Comparison of ENCODE assay signal across 9 cellular contexts in the genomic region with DNA sequence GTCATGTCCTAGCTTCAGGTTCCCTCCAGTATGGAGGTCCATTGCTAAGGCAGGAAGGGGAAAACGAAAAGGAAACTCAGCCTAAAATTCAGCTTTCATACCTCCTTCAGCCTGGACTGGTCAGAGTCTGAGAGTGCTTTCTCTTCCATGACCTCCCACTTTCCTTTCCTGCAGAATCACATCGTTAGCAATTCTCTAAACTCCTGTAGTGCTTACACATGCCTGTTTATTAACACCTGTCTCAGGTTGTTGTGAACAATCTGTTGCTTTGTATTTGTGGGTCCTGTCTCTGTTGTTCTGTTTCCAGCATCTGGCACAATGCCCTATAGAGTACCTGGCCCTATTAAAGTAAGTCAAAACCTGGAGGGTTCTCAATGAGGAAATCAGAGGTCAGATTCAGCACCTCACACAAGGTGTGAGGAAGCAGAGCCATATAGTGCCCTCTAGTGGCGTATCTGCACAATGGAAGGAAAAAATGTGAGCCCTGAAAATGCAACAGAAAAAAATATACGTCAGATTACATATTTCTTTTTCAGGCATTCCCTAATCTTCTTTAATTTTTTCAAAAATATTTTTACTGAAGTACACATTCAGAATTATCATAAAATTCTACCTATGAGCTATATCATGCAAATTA. TPM values are rescaled to one million over a fixed set of nuclear protein-coding genes. Genes with fewer than 3 reads are reported as not detected.
DNase-seq lines count a peak whose midpoint lies in the region; ATAC-seq and TF ChIP-seq lines count a peak whose summit lies in the region.
"Not testable (repeated sequence)": the region's sequence is repeated elsewhere in the genome, so short reads cannot be mapped to it uniquely, and the experiment has no call there.
"Had no signal": no experiment of that assay in that cellular context is flagged by ENCODE, and none has a peak within 500 bp of the region (broad histone marks: within the 10 kb centered on the region; RNA-seq: fewer than 3 reads in every experiment).

No MANE protein-coding gene starts in this region.

- not testable (repeated sequence) for H3K4me1 Mint-ChIP-seq in glutamatergic neuron (ENCODE audit: low read depth, unreplicated experiment)

- TF ChIP-seq CTCF in GM13976 (IDR thresholded peaks at IDR 0.05; ENCODE audit: borderline replicate concordance, control extremely low read depth, extremely low read depth, insufficient read depth, missing control alignments), result peak; percentile 76
- TF ChIP-seq CTCF in glutamatergic neuron (IDR thresholded peaks at IDR 0.05; ENCODE audit: partially characterized antibody, unreplicated experiment), result peak; percentile 78
- TF ChIP-seq CTCF in osteoblast (IDR thresholded peaks at IDR 0.05; ENCODE audit: extremely low read depth, low read depth, low read length), result peak; percentile 62

- H3K36me3 ChIP-seq in osteoblast (ENCODE audit: insufficient read depth, low read length), result not testable (repeated sequence)

- in situ Hi-C loops in ACHN (cut with HindIII; ENCODE audit: low pct_ligation_motif_present, low pct_unique_long_range_greater_than_20kb, low sequenced_read_pairs); GM13976 (cut with MboI; ENCODE audit: low sequenced_read_pairs, unreplicated experiment): not testable (repeated sequence)

- not testable (repeated sequence) for H3K27me3 ChIP-seq in osteoblast (ENCODE audit: insufficient read depth, low read length)

- H3K4me1 ChIP-seq in osteoblast (ENCODE audit: insufficient read depth, low read length), result not testable (repeated sequence)

- not testable (repeated sequence) for H2AFZ ChIP-seq in osteoblast (ENCODE audit: low read length)

- not testable (repeated sequence) for H3K27ac ChIP-seq in osteoblast (ENCODE audit: low read depth, low read length)

- H3K36me3 Mint-ChIP-seq in activated naive CD4-positive, alpha-beta T cell treated with anti-CD3 and anti-CD28 coated beads, Interleukin-2, amount 50 U/mL, for 72 hours; glutamatergic neuron (ENCODE audit: unreplicated experiment): not testable (repeated sequence)

- not testable (repeated sequence) for H3K79me2 ChIP-seq in osteoblast (ENCODE audit: insufficient read depth, low read length)

- not testable (repeated sequence) for H3K27me3 Mint-ChIP-seq in glutamatergic neuron (ENCODE audit: unreplicated experiment)

- not testable (repeated sequence) for H3K27ac Mint-ChIP-seq in activated naive CD4-positive, alpha-beta T cell treated with anti-CD3 and anti-CD28 coated beads, Interleukin-2, amount 50 U/mL, for 72 hours; glutamatergic neuron (ENCODE audit: unreplicated experiment)

- not testable (repeated sequence) for H3K4me3 Mint-ChIP-seq in glutamatergic neuron (ENCODE audit: unreplicated experiment)

- not testable (repeated sequence) for H3K4me2 ChIP-seq in osteoblast (ENCODE audit: insufficient read depth, low read length)

- not testable (repeated sequence) for H3K9me3 Mint-ChIP-seq in activated naive CD4-positive, alpha-beta T cell treated with anti-CD3 and anti-CD28 coated beads, Interleukin-2, amount 50 U/mL, for 72 hours; glutamatergic neuron (ENCODE audit: unreplicated experiment)

- not testable (repeated sequence) for H3K4me3 ChIP-seq in osteoblast (ENCODE audit: insufficient read depth, low read length)

- DNase-seq in ACHN (peak; percentile 24), H4 (ENCODE audit: low spot score) (peak; percentile 13), HK-2 (ENCODE audit: unreplicated experiment) (peak; percentile 10), NOMO-1 treated with dmso at 0.1 percent for 144 hours (lab: John Stamatoyannopoulos, UW; ENCODE audit: unreplicated experiment) (peak; percentile 1)
- DNase-seq in GM13976 (ENCODE audit: low spot score); glutamatergic neuron; osteoblast (ENCODE audit: insufficient read length, low spot score, missing footprints): not testable (repeated sequence)
- DNase-seq in activated naive CD4-positive, alpha-beta T cell treated with anti-CD3 and anti-CD28 coated beads, Interleukin-2, amount 50 U/mL, for 72 hours (ENCODE audit: low spot score in 2 of 2), result peak in 1 of 2 donors; percentile 13

- H4K20me1 ChIP-seq in osteoblast (ENCODE audit: insufficient read depth, low read length), result not testable (repeated sequence)

- not testable (repeated sequence) for H3K9me3 ChIP-seq in osteoblast (ENCODE audit: low read depth, low read length)

- ATAC-seq in activated naive CD4-positive, alpha-beta T cell treated with anti-CD3 and anti-CD28 coated beads, Interleukin-2, amount 50 U/mL, for 72 hours, result peak; percentile 44 to 64

RNA-seq across cellular contexts. Expression of gene GYPA, which starts 2.3 kb away (rescaled TPM):
- total RNA-seq in H4 (2014; rRNA removed; shearing (Covaris generic)), result not detected in 2 replicates
- not detected for total RNA-seq in activated naive CD4-positive, alpha-beta T cell treated with anti-CD3 and anti-CD28 coated beads, Interleukin-2, amount 50 U/mL, for 72 hours
- total RNA-seq in glutamatergic neuron (ENCODE audit: unreplicated experiment), result 1.3 TPM
- not detected in 2 replicates for total RNA-seq in osteoblast
- total RNA-seq: subcutaneous adipose tissue had no signal
